Comparison of ENCODE assay signal across 14 cellular contexts in genomic region chr4:1217366-1217765, GRCh38. TPM values are rescaled to one million over a fixed set of nuclear protein-coding genes. Genes with fewer than 3 reads are reported as not detected.
DNase-seq lines count a peak whose midpoint lies in the region; ATAC-seq lines count a peak whose summit lies in the region.
"Had no signal": no experiment of that assay in that cellular context is flagged by ENCODE, and none has a peak within 500 bp of the region (broad histone marks: within the 10 kb centered on the region; RNA-seq: fewer than 3 reads in every experiment).

No MANE protein-coding gene starts in this region.

- H3K27ac ChIP-seq in KOPT-K1 (ENCODE audit: low read depth, low read length, poor library complexity, severe bottlenecking) (peak overlapping the region; percentile 94), neuronal stem cell (replicated peaks; ENCODE audit: low read length) (no peak overlapping the region)
- H3K27ac ChIP-seq: thyroid gland had no signal

- no peaks in the 10 kb centered on the region for H3K27me3 ChIP-seq in neuronal stem cell (ENCODE audit: control insufficient read depth in 3 of 3, insufficient read depth in 3 of 3, low read depth in 1 of 3, low read length in 3 of 3)
- H3K27me3 ChIP-seq: thyroid gland had no signal

- POLR2A ChIA-PET in activated naive CD8-positive, alpha-beta T cell treated with anti-CD3 and anti-CD28 coated beads, Interleukin-2, amount 10 ng/mL, durations not matched to agents 7 days and 5 days (lab: Charles Lee): interaction anchor here (0.6 to 2.3 kb wide), 8 partner anchors 16 to 1259 kb away, joined by 3 to 37 read pairs (median 6); partner anchors contain the start of gene CTBP1

- peak overlapping the region; percentile 22 for H2BK5ac ChIP-seq in neuronal stem cell (ENCODE audit: low read length)

- peak overlapping the region; percentile 88 for H3K27ac Mint-ChIP-seq in T-helper 2 cell treated with Interferon-gamma antibody and Interleukin-4, amounts not matched to agents 5 μg/mL and 100 μg/mL, for 36 hours
- H3K27ac Mint-ChIP-seq in activated naive CD8-positive, alpha-beta T cell treated with anti-CD3 and anti-CD28 coated beads, Interleukin-2, amount 10 ng/mL, durations not matched to agents 7 days and 5 days: peak overlapping the region; percentile 86

- no peak overlapping the region for H4K8ac ChIP-seq in neuronal stem cell (ENCODE audit: low read depth, low read length)

- peaks cover 25% of the 10 kb centered on the region for H3K4me1 Mint-ChIP-seq in T-helper 2 cell treated with Interferon-gamma antibody and Interleukin-4, amounts not matched to agents 5 μg/mL and 100 μg/mL, for 36 hours (ENCODE audit: low read depth)
- H3K4me1 Mint-ChIP-seq in activated naive CD8-positive, alpha-beta T cell treated with anti-CD3 and anti-CD28 coated beads, Interleukin-2, amount 10 ng/mL, durations not matched to agents 7 days and 5 days: peaks cover 26% of the 10 kb centered on the region

- no CpG with 5 or more reads among the region's 27 CpGs for WGBS in neuronal stem cell (ENCODE audit: extremely low coverage in 2 of 2, insufficient read length in 2 of 2, insufficient replicate concordance in 1 of 2), 2 donors

- H2AFZ ChIP-seq in neuronal stem cell (ENCODE audit: low read length): no peak overlapping the region

- H2AK5ac ChIP-seq in neuronal stem cell (ENCODE audit: low read depth, low read length): no peak overlapping the region

- H3K9me3 ChIP-seq in KOPT-K1 (ENCODE audit: insufficient read depth, low read length, poor library complexity, severe bottlenecking) (peaks cover 40% of the 10 kb centered on the region), neuronal stem cell (replicated peaks in 1 of 2; ENCODE audit: control insufficient read depth in 2 of 2, insufficient read depth in 1 of 2, low read depth in 1 of 2, low read length in 2 of 2) (no peaks in the 10 kb centered on the region)
- H3K9me3 ChIP-seq: thyroid gland had no signal

- H3K14ac ChIP-seq in neuronal stem cell (ENCODE audit: low read length): no peak overlapping the region

- H4K91ac ChIP-seq in neuronal stem cell (ENCODE audit: low read depth, low read length, poor library complexity): no peak overlapping the region

- H3K9ac ChIP-seq in neuronal stem cell (ENCODE audit: low read depth, low read length, poor library complexity): no peak overlapping the region

- peaks cover 19% of the 10 kb centered on the region for H3K79me1 ChIP-seq in neuronal stem cell (ENCODE audit: low read depth, low read length)

- H3K4me2 ChIP-seq in neuronal stem cell (ENCODE audit: insufficient read depth, low read length, poor library complexity, severe bottlenecking): no peak overlapping the region

- peaks cover 54% of the 10 kb centered on the region for H3K36me3 Mint-ChIP-seq in T-helper 2 cell treated with Interferon-gamma antibody and Interleukin-4, amounts not matched to agents 5 μg/mL and 100 μg/mL, for 36 hours (ENCODE audit: low read depth)
- peaks cover 41% of the 10 kb centered on the region for H3K36me3 Mint-ChIP-seq in activated naive CD8-positive, alpha-beta T cell treated with anti-CD3 and anti-CD28 coated beads, Interleukin-2, amount 10 ng/mL, durations not matched to agents 7 days and 5 days

- no peaks in the 10 kb centered on the region for H3K9me3 Mint-ChIP-seq in T-helper 2 cell treated with Interferon-gamma antibody and Interleukin-4, amounts not matched to agents 5 μg/mL and 100 μg/mL, for 36 hours
- no peaks in the 10 kb centered on the region for H3K9me3 Mint-ChIP-seq in activated naive CD8-positive, alpha-beta T cell treated with anti-CD3 and anti-CD28 coated beads, Interleukin-2, amount 10 ng/mL, durations not matched to agents 7 days and 5 days

- DNase-seq in T-helper 2 cell treated with Interferon-gamma antibody and Interleukin-4, amounts not matched to agents 5 μg/mL and 100 μg/mL, for 36 hours (ENCODE audit: low spot score): no peak
- DNase-seq in T-helper 2 cell: no peak
- no peak for DNase-seq in activated naive CD8-positive, alpha-beta T cell treated with anti-CD3 and anti-CD28 coated beads, Interleukin-2, amount 10 ng/mL, durations not matched to agents 7 days and 5 days
- DNase-seq in neuronal stem cell (ENCODE audit: low spot score): no peak
- DNase-seq in activated CD4-positive, CD25-positive, alpha-beta regulatory T cell treated with anti-CD3 and anti-CD28 coated beads, Interleukin-2, amount 50 U/mL, for 72 hours: no peak
- DNase-seq: 8988T, erythroblast, KBM-7, NCI-H1694 treated with DMSO at 0.1 percent for 48 hours, NCI-H748 treated with DMSO at 0.1 percent for 48 hours, thyroid gland had no signal

- H3K27me3 Mint-ChIP-seq in T-helper 2 cell treated with Interferon-gamma antibody and Interleukin-4, amounts not matched to agents 5 μg/mL and 100 μg/mL, for 36 hours (ENCODE audit: low read depth): no peaks in the 10 kb centered on the region
- H3K27me3 Mint-ChIP-seq in activated naive CD8-positive, alpha-beta T cell treated with anti-CD3 and anti-CD28 coated beads, Interleukin-2, amount 10 ng/mL, durations not matched to agents 7 days and 5 days: no peaks in the 10 kb centered on the region

- peaks cover 88% of the 10 kb centered on the region for H3K36me3 ChIP-seq in KOPT-K1 (ENCODE audit: insufficient read depth, low read length)
- peaks cover 54 to 93% of the 10 kb centered on the region in 2 donors for H3K36me3 ChIP-seq in neuronal stem cell (replicated peaks in 1 of 2; ENCODE audit: control insufficient read depth in 2 of 2, insufficient read depth in 2 of 2, low read length in 2 of 2)

- H3K4ac ChIP-seq in neuronal stem cell (ENCODE audit: low read length): no peak overlapping the region

- H3K23ac ChIP-seq in neuronal stem cell (ENCODE audit: low read depth, low read length, poor library complexity): peak overlapping the region; percentile 31

- no peaks in the 10 kb centered on the region for H3K4me1 ChIP-seq in neuronal stem cell (ENCODE audit: control insufficient read depth in 2 of 2, insufficient read depth in 1 of 2, low read depth in 1 of 2, low read length in 2 of 2)

- no peak overlapping the region for H2BK120ac ChIP-seq in neuronal stem cell (ENCODE audit: low read depth, low read length)

- no peak overlapping the region for H3K4me3 ChIP-seq in neuronal stem cell (ENCODE audit: low read length in 2 of 2)
- H3K4me3 ChIP-seq: thyroid gland had no signal

- H3K18ac ChIP-seq in neuronal stem cell (ENCODE audit: low read length): no peak overlapping the region

- ATAC-seq in activated naive CD8-positive, alpha-beta T cell treated with anti-CD3 and anti-CD28 coated beads, Interleukin-2, amount 10 ng/mL, durations not matched to agents 7 days and 5 days (ENCODE audit: low read depth): no peak
- ATAC-seq in GM21447 (IDR thresholded peaks at IDR 0.05; ENCODE audit: unreplicated experiment) (no peak), GM21619 (IDR thresholded peaks at IDR 0.05; ENCODE audit: unreplicated experiment) (no peak)

- no peak overlapping the region for H2BK15ac ChIP-seq in neuronal stem cell (ENCODE audit: low read length)

- peak overlapping the region; percentile 70 for H3K4me3 Mint-ChIP-seq in T-helper 2 cell treated with Interferon-gamma antibody and Interleukin-4, amounts not matched to agents 5 μg/mL and 100 μg/mL, for 36 hours
- H3K4me3 Mint-ChIP-seq in activated naive CD8-positive, alpha-beta T cell treated with anti-CD3 and anti-CD28 coated beads, Interleukin-2, amount 10 ng/mL, durations not matched to agents 7 days and 5 days: peak overlapping the region; percentile 64

- no peak overlapping the region for H2BK12ac ChIP-seq in neuronal stem cell (ENCODE audit: low read length)

RNA-seq across cellular contexts. Expression of gene CTBP1, which starts 31.6 kb away (rescaled TPM):
- total RNA-seq in activated naive CD8-positive, alpha-beta T cell treated with anti-CD3 and anti-CD28 coated beads, Interleukin-2, amount 10 ng/mL, durations not matched to agents 7 days and 5 days: 100 to 1,000 TPM; 194 to 211 TPM
- polyA plus RNA-seq in neuronal stem cell (2013, experiment 1 of 2): 151 TPM
- polyA plus RNA-seq in neuronal stem cell (2013, experiment 2 of 2): 149 TPM

RNA-seq across cellular contexts. Expression of gene SPON2, which starts 45.0 kb away (rescaled TPM):
- total RNA-seq in activated naive CD8-positive, alpha-beta T cell treated with anti-CD3 and anti-CD28 coated beads, Interleukin-2, amount 10 ng/mL, durations not matched to agents 7 days and 5 days: 10 to 100 TPM; 18.5 to 18.8 TPM
- polyA plus RNA-seq in neuronal stem cell (2013, experiment 1 of 2): 5.9 TPM
- polyA plus RNA-seq in neuronal stem cell (2013, experiment 2 of 2): 5.8 TPM
